ENCODE assay signal across 9 cellular contexts in genomic region chr3:153138267-153139210, GRCh38. TPM values are rescaled to one million over a fixed set of nuclear protein-coding genes. Genes with fewer than 3 reads are reported as not detected.
DNase-seq lines count a peak whose midpoint lies in the region; ATAC-seq, FAIRE-seq and TF ChIP-seq lines count a peak whose summit lies in the region.
"Had no signal": no experiment of that assay in that cellular context is flagged by ENCODE, and none has a peak within 500 bp of the region (broad histone marks: within the 10 kb centered on the region; RNA-seq: fewer than 3 reads in every experiment).

No MANE protein-coding gene starts in this region.

- no peaks in the 10 kb centered on the region for H4K20me1 ChIP-seq in HCT116 (ENCODE audit: insufficient read depth)
- no peaks in the 10 kb centered on the region for H4K20me1 ChIP-seq in HepG2 (ENCODE audit: insufficient read depth, low read length)

- intact Hi-C loops in HCT116 (cut with micrococcal nuclease), result loop anchor here (2.0 kb wide), 1 partner anchor 86 kb away; no protein-coding TSS in a partner anchor
- intact Hi-C loops in HepG2 (cut with micrococcal nuclease; ENCODE audit: unreplicated experiment), result loop anchor here (1.0 kb wide), 1 partner anchor 23 kb away; no protein-coding TSS in a partner anchor

- no peak for TF ChIP-seq CTCF in HCT116 (IDR thresholded peaks at IDR 0.05 in 2 of 3, conservative IDR thresholded peaks at IDR 0.05 in 1 of 3; ENCODE audit: borderline replicate concordance in 1 of 3, insufficient read depth in 1 of 3, low read depth in 2 of 3, low read length in 2 of 3)
- no peak for TF ChIP-seq CTCF in HepG2 (CRISPR knock-in tag; IDR thresholded peaks at IDR 0.05)

- no peaks in the 10 kb centered on the region for H3K36me3 ChIP-seq in HCT116 (ENCODE audit: control insufficient read depth in 1 of 2, insufficient read depth in 2 of 2, low read length in 2 of 2)
- no peaks in the 10 kb centered on the region for H3K36me3 ChIP-seq in MG63
- H3K36me3 ChIP-seq in HepG2 (replicated peaks in 1 of 2; ENCODE audit: control insufficient read depth in 1 of 2, insufficient read depth in 2 of 2, low read length in 2 of 2), result no peaks in the 10 kb centered on the region

- ATAC-seq in GM18508 (IDR thresholded peaks at IDR 0.05; ENCODE audit: insufficient read depth, unreplicated experiment) (peak; percentile 80), HCT116 (peak; percentile 57), HepG2 (peak; percentile 84)

- TF ChIP-seq POLR2A in HCT116 (IDR thresholded peaks at IDR 0.05; ENCODE audit: borderline replicate concordance, extremely low read depth, insufficient read depth, insufficient read length) (no peak), HepG2 (IDR thresholded peaks at IDR 0.05; ENCODE audit: insufficient read depth in 1 of 2, low read depth in 2 of 2, low read length in 2 of 2) (no peak)

- peak overlapping the region; percentile 47 for H3K9ac ChIP-seq in HCT116 (ENCODE audit: low read length)
- H3K9ac ChIP-seq in HepG2 (ENCODE audit: insufficient read depth, low read depth, low read length), result peak overlapping the region; percentile 53

- no peaks in the 10 kb centered on the region for H3K36me3 Mint-ChIP-seq in stimulated activated naive CD8-positive, alpha-beta T cell treated with anti-CD3 and anti-CD28 coated beads, Interleukin-15, Interleukin-2, amounts not matched to agents 100 ng/mL and 50 ng/mL, for 24 hours (ENCODE audit: low read depth)

- peak overlapping the region; percentile 56 for H3K4me2 ChIP-seq in HCT116 (ENCODE audit: low read length)
- H3K4me2 ChIP-seq in HepG2 (ENCODE audit: low read depth, low read length), result peak overlapping the region; percentile 54

- FAIRE-seq in HepG2 (lab: Jason Lieb, UNC), result peak; percentile 58
- FAIRE-seq: colon had no signal

- in situ Hi-C loops in HepG2 (cut with HindIII; ENCODE audit: extremely low pct_ligation_motif_present, low pct_unique_long_range_greater_than_20kb), result no loop called here

- H3K9me3 ChIP-seq in HCT116 (ENCODE audit: control insufficient read depth in 1 of 2, insufficient read depth in 1 of 2, low read depth in 1 of 2, low read length in 2 of 2) (no peaks in the 10 kb centered on the region), MG63 (no peaks in the 10 kb centered on the region), HepG2 (ENCODE audit: low read length) (no peaks in the 10 kb centered on the region)

- peak; percentile 23; the same call in 1 of the 2 replicates for TF ChIP-seq RAD21 in HCT116 (IDR thresholded peaks at IDR 0.05; ENCODE audit: low read depth)
- no peak for TF ChIP-seq RAD21 in HepG2 (CRISPR knock-in tag; IDR thresholded peaks at IDR 0.05)

- H3K4me1 Mint-ChIP-seq in stimulated activated naive CD8-positive, alpha-beta T cell treated with anti-CD3 and anti-CD28 coated beads, Interleukin-15, Interleukin-2, amounts not matched to agents 100 ng/mL and 50 ng/mL, for 24 hours (ENCODE audit: low read depth), result peaks cover 36% of the 10 kb centered on the region

- peak overlapping the region; percentile 43 for H2AFZ ChIP-seq in HCT116 (ENCODE audit: low read depth, low read length, poor library complexity, severe bottlenecking)
- peak overlapping the region; percentile 46 for H2AFZ ChIP-seq in HepG2 (ENCODE audit: low read length)

- TF ChIP-seq EP300 in HepG2 (IDR thresholded peaks at IDR 0.05; ENCODE audit: low read depth in 2 of 2, low read length in 2 of 2) (peak in 1 of 2 experiments; percentile 93; a peak in 2 of 4 replicates), HepG2 (CRISPR knock-in tag; IDR thresholded peaks at IDR 0.05; ENCODE audit: borderline replicate concordance) (peak; percentile 81)

- H3K27me3 ChIP-seq in HCT116 (ENCODE audit: insufficient read depth, low read length) (no peaks in the 10 kb centered on the region), MG63 (no peaks in the 10 kb centered on the region), HepG2 (ENCODE audit: control insufficient read depth in 1 of 2, insufficient read depth in 2 of 2, low read length in 2 of 2) (no peaks in the 10 kb centered on the region)

- CTCF ChIA-PET in HCT116 (lab: Charles Lee), result no interaction called here
- CTCF ChIA-PET in HepG2 (lab: Yijun Ruan, JAX; ENCODE audit: low intra/inter-chr PET ratio, low total read pairs), result no interaction called here

- peak overlapping the region; percentile 46 for H3K4me3 Mint-ChIP-seq in stimulated activated naive CD8-positive, alpha-beta T cell treated with anti-CD3 and anti-CD28 coated beads, Interleukin-15, Interleukin-2, amounts not matched to agents 100 ng/mL and 50 ng/mL, for 24 hours

- peak overlapping the region; percentile 62 for H3K27ac Mint-ChIP-seq in stimulated activated naive CD8-positive, alpha-beta T cell treated with anti-CD3 and anti-CD28 coated beads, Interleukin-15, Interleukin-2, amounts not matched to agents 100 ng/mL and 50 ng/mL, for 24 hours

- H3K79me2 ChIP-seq in HCT116 (ENCODE audit: insufficient read depth, low read length), result no peaks in the 10 kb centered on the region
- no peaks in the 10 kb centered on the region for H3K79me2 ChIP-seq in HepG2 (ENCODE audit: insufficient read depth, low read length)

- H3K4me3 ChIP-seq in HCT116 (replicated peaks in 1 of 2; ENCODE audit: low read depth in 1 of 2, low read length in 2 of 2), result no peak overlapping the region; a peak in 1 of 4 replicates
- no peak overlapping the region for H3K4me3 ChIP-seq in MG63
- H3K4me3 ChIP-seq in HepG2 (replicated peaks in 1 of 3; ENCODE audit: insufficient read depth in 1 of 3, low read depth in 2 of 3, low read length in 3 of 3), result no peak overlapping the region

- RAD21 ChIA-PET in HCT116 (lab: Charles Lee; ENCODE audit: low non-redundant PET in 1 of 2, low total read pairs in 2 of 2, uncharacterized antibody in 2 of 2, unreplicated experiment in 2 of 2), result no interaction called here

- DNase-seq in HCT116 (ENCODE audit: low read depth, low spot score) (peak; percentile 90), MG63 (peak; percentile 97), amniotic stem cell (lab: John Stamatoyannopoulos, UW) (peak; percentile 89), HepG2 (ENCODE audit: low spot score) (peak; percentile 97), NCI-H748 (lab: John Stamatoyannopoulos, UW; ENCODE audit: unreplicated experiment) (no peak)
- no peak for DNase-seq in central memory CD4-positive, alpha-beta T cell

- BruUV-seq in HCT116 (replicated peaks; lab: Mats Ljungman, UMichigan) (TSS peak; percentile 97), HepG2 (replicated peaks; lab: Mats Ljungman, UMichigan) (TSS peak; percentile 95)

- H3K27me3 Mint-ChIP-seq in stimulated activated naive CD8-positive, alpha-beta T cell treated with anti-CD3 and anti-CD28 coated beads, Interleukin-15, Interleukin-2, amounts not matched to agents 100 ng/mL and 50 ng/mL, for 24 hours, result no peaks in the 10 kb centered on the region

- POLR2A ChIA-PET in HCT116 (lab: Charles Lee) (interaction anchor here (0.6 to 0.9 kb wide), 2 partner anchors 11 to 23 kb away, joined by 3 read pairs; no protein-coding TSS in a partner anchor), HepG2 (lab: Yijun Ruan, JAX) (interaction anchor here (0.9 kb wide), 1 partner anchor 22 kb away, joined by 7 read pairs; no protein-coding TSS in a partner anchor)

- no peaks in the 10 kb centered on the region for H3K9me3 Mint-ChIP-seq in stimulated activated naive CD8-positive, alpha-beta T cell treated with anti-CD3 and anti-CD28 coated beads, Interleukin-15, Interleukin-2, amounts not matched to agents 100 ng/mL and 50 ng/mL, for 24 hours

- WGBS in HepG2 (ENCODE audit: low lambda C conversion rate), result 18% methylated on average over 5 of the region's 5 CpGs

- H3K9me2 ChIP-seq in HCT116 (ENCODE audit: insufficient read depth), result no peaks in the 10 kb centered on the region

- H3K4me1 ChIP-seq in HCT116 (ENCODE audit: control insufficient read depth in 1 of 2, insufficient read depth in 2 of 2, low read length in 2 of 2) (peaks cover 26 to 45% of the 10 kb centered on the region in 2 experiments), HepG2 (ENCODE audit: insufficient read depth, low read length) (peaks cover 58% of the 10 kb centered on the region)

- H3K27ac ChIP-seq in HCT116 (ENCODE audit: low read depth, low read length) (peak overlapping the region; percentile 80), HepG2 (ENCODE audit: extremely low read length, insufficient read depth, low read length) (peak overlapping the region; percentile 81)

TF ChIP-seq in HCT116, 20 proteins besides CTCF, POLR2A, EP300 and RAD21 (continues in another document):
- TF ChIP-seq EZH2 (IDR thresholded peaks at IDR 0.05), result no peak
- TF ChIP-seq CEBPB (IDR thresholded peaks at IDR 0.05; ENCODE audit: low read depth), result peak; percentile 96
- TF ChIP-seq EZH2phosphoT487 (IDR thresholded peaks at IDR 0.05; ENCODE audit: borderline replicate concordance), result no peak

RNA-seq across cellular contexts. Expression of gene RAP2B, which starts 23.5 kb away (rescaled TPM):
- total RNA-seq in HCT116 (2021; ENCODE audit: unreplicated experiment), result 24.2 TPM
- 12.1 and 13.6 TPM in 2 replicates for polyA plus RNA-seq in HCT116 (2012)
- total RNA-seq in MG63 (2014; rRNA removed; shearing (Covaris generic); ENCODE audit: low replicate concordance), result 10.2 and 11.4 TPM in 2 replicates
- total RNA-seq in HepG2 (2016; rRNA removed; fragmentation: Illumina TruSeq; extraction: Trizol), result 7.1 and 7.2 TPM in 2 replicates
- 1.4 and 1.9 TPM in 2 replicates for total RNA-seq in HepG2 (2016; cell fraction: cytosol; rRNA removed; fragmentation: Illumina TruSeq; extraction: Trizol; ENCODE audit: low read depth)
- total RNA-seq in HepG2 (2016; cell fraction: insoluble cytoplasmic fraction; rRNA removed; fragmentation: Illumina TruSeq; extraction: Trizol), result 6.7 and 7.3 TPM in 2 replicates
- 7.5 and 7.8 TPM in 2 replicates for total RNA-seq in HepG2 (2016; cell fraction: membrane; rRNA removed; fragmentation: Illumina TruSeq; extraction: Trizol)
- total RNA-seq in HepG2 (2016; cell fraction: nucleus; rRNA removed; fragmentation: Illumina TruSeq; extraction: Trizol), result 5.0 and 5.5 TPM in 2 replicates
- polyA plus RNA-seq in HepG2 (2011; rRNA removed), result 6.1 and 6.4 TPM in 2 replicates
- polyA plus RNA-seq in HepG2 (2011; cell fraction: cytosol; rRNA removed), result 5.4 and 6.0 TPM in 2 replicates
- 6.1 and 7.1 TPM in 2 replicates for polyA plus RNA-seq in HepG2 (2011; cell fraction: nucleus; rRNA removed)
- 7.0 and 8.6 TPM in 2 replicates for polyA plus RNA-seq in HepG2 (2012)
- polyA plus RNA-seq in HepG2 (2016; cell fraction: cytosol; fragmentation: Illumina TruSeq; extraction: Trizol; ENCODE audit: low read depth), result 1.1 and 1.2 TPM in 2 replicates
- 7.0 TPM in 2 replicates for polyA plus RNA-seq in HepG2 (2016; cell fraction: insoluble cytoplasmic fraction; fragmentation: Illumina TruSeq; extraction: Trizol; ENCODE audit: low read depth)
- 5.1 and 5.2 TPM in 2 replicates for polyA plus RNA-seq in HepG2 (2016; cell fraction: membrane; fragmentation: Illumina TruSeq; extraction: Trizol; ENCODE audit: low read depth)
- polyA plus RNA-seq in HepG2 (2016; cell fraction: nucleus; fragmentation: Illumina TruSeq; extraction: Trizol; ENCODE audit: insufficient read depth, low read depth), result 4.5 and 5.1 TPM in 2 replicates
- 9.6 and 21.8 TPM in 2 replicates for polyA minus RNA-seq in HepG2 (2011; rRNA and poly(A)+ RNA removed; ENCODE audit: low replicate concordance)
- polyA minus RNA-seq in HepG2 (2011; cell fraction: cytosol; rRNA and poly(A)+ RNA removed), result 12.2 and 14.8 TPM in 2 replicates
- 18.2 and 20.6 TPM in 2 replicates for polyA minus RNA-seq in HepG2 (2011; cell fraction: nucleus; rRNA and poly(A)+ RNA removed)

Comparison
In these comparisons a context has a peak if more than half of its experiments do, and no peak if none do; other contexts are left out.
1. DNase-seq: peak in HCT116 (single experiment), MG63 (single experiment), amniotic stem cell (single experiment) and HepG2 (single experiment); none in central memory CD4-positive, alpha-beta T cell (single experiment) and NCI-H748 (single experiment).
2. Peak in every context shown above with its lines, with median percentiles within 50 percentile points of each other: ATAC-seq.